Comparison of ENCODE assay signal across 16 cellular contexts in the genomic region with DNA sequence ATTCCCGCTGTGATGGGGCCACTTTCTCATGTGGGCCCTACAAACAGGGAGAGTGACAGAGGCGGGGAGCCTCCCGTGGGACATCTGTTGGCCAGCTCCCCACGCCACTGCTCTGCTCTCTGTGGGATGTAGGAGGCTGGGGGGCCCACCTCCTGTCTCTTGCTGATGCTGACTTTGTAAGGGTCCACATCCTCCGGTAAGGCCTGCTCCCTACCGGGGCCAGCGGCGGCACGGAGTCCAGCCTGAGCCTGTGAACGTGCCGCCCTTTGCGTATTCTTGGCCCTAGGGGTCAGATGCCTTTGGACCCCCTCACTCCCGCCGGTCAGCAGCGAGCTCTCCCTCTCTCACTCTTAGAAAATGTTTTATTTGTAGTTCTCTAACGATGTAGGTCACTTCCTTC.
DNase-seq lines count a peak whose midpoint lies in the region; ATAC-seq and TF ChIP-seq lines count a peak whose summit lies in the region.
"Had no signal": no experiment of that assay in that cellular context is flagged by ENCODE, and none has a peak within 500 bp of the region (broad histone marks: within the 10 kb centered on the region; RNA-seq: fewer than 3 reads in every experiment).

No MANE protein-coding gene starts in this region.

- POLR2A ChIA-PET in RWPE1 (lab: Yijun Ruan, JAX; ENCODE audit: low non-redundant PET): no interaction called here

- H3K4me1 Mint-ChIP-seq in natural killer cell treated with Interleukin-12 subunit alpha and Interleukin-12 subunit beta and Interleukin-15 and Interleukin-18, amount 100 ng/mL, for 72 hours (ENCODE audit: low read depth in 2 of 2): no peaks in the 10 kb centered on the region
- no peaks in the 10 kb centered on the region for H3K4me1 Mint-ChIP-seq in natural killer cell
- H3K4me1 Mint-ChIP-seq in glutamatergic neuron (ENCODE audit: low read depth, unreplicated experiment): peaks cover 5% of the 10 kb centered on the region

- H3K27me3 Mint-ChIP-seq in natural killer cell treated with Interleukin-12 subunit alpha and Interleukin-12 subunit beta and Interleukin-15 and Interleukin-18, amount 100 ng/mL, for 72 hours: peaks cover 0 to 3% of the 10 kb centered on the region in 2 donors
- H3K27me3 Mint-ChIP-seq in natural killer cell (ENCODE audit: low read depth in 2 of 2) (peaks cover 0 to 3% of the 10 kb centered on the region in 2 donors), glutamatergic neuron (ENCODE audit: unreplicated experiment) (no peaks in the 10 kb centered on the region)

- no peaks in the 10 kb centered on the region for H3K36me3 Mint-ChIP-seq in natural killer cell treated with Interleukin-12 subunit alpha and Interleukin-12 subunit beta and Interleukin-15 and Interleukin-18, amount 100 ng/mL, for 72 hours
- no peaks in the 10 kb centered on the region for H3K36me3 Mint-ChIP-seq in natural killer cell
- no peaks in the 10 kb centered on the region for H3K36me3 Mint-ChIP-seq in glutamatergic neuron (ENCODE audit: unreplicated experiment)
- H3K36me3 Mint-ChIP-seq: CD14-positive monocyte; CD8-positive, alpha-beta T cell had no signal

- H3K4me3 Mint-ChIP-seq in natural killer cell treated with Interleukin-12 subunit alpha and Interleukin-12 subunit beta and Interleukin-15 and Interleukin-18, amount 100 ng/mL, for 72 hours: no peak overlapping the region
- H3K4me3 Mint-ChIP-seq in natural killer cell (no peak overlapping the region), glutamatergic neuron (ENCODE audit: unreplicated experiment) (no peak overlapping the region)
- H3K4me3 Mint-ChIP-seq: CD14-positive monocyte; CD8-positive, alpha-beta T cell had no signal

- CTCF ChIA-PET in RWPE1 (lab: Yijun Ruan, JAX): interaction anchor here (0.8 kb wide), 1 partner anchor 132 kb away, joined by 4 read pairs; no protein-coding TSS in a partner anchor

- intact Hi-C loops in natural killer cell (cut with micrococcal nuclease): no loop called here

- no peak for DNase-seq in natural killer cell treated with Interleukin-12 subunit alpha and Interleukin-12 subunit beta and Interleukin-15 and Interleukin-18, amount 100 ng/mL, for 72 hours (ENCODE audit: low spot score)
- DNase-seq in natural killer cell (no peak), RWPE1 (ENCODE audit: low spot score) (no peak), mesenteric fat pad (ENCODE audit: low spot score) (peak; percentile 60), glutamatergic neuron (no peak)
- DNase-seq: CD8-positive, alpha-beta T cell; COR-L47; DMS153; DMS79 treated with DMSO at 0.1 percent for 48 hours; EL had no signal

- no peaks in the 10 kb centered on the region for H3K9me3 Mint-ChIP-seq in natural killer cell treated with Interleukin-12 subunit alpha and Interleukin-12 subunit beta and Interleukin-15 and Interleukin-18, amount 100 ng/mL, for 72 hours
- H3K9me3 Mint-ChIP-seq in natural killer cell (no peaks in the 10 kb centered on the region), glutamatergic neuron (ENCODE audit: unreplicated experiment) (peaks cover 4% of the 10 kb centered on the region)
- H3K9me3 Mint-ChIP-seq: CD14-positive monocyte; CD8-positive, alpha-beta T cell had no signal

- peak overlapping the region; percentile 1; the same call in 1 of the 2 replicates for H3K27ac ChIP-seq in RWPE1
- H3K27ac ChIP-seq: A549, HL-60 had no signal

- no peak overlapping the region for H3K27ac Mint-ChIP-seq in natural killer cell treated with Interleukin-12 subunit alpha and Interleukin-12 subunit beta and Interleukin-15 and Interleukin-18, amount 100 ng/mL, for 72 hours
- H3K27ac Mint-ChIP-seq in natural killer cell (no peak overlapping the region), glutamatergic neuron (ENCODE audit: unreplicated experiment) (no peak overlapping the region)
- H3K27ac Mint-ChIP-seq: CD14-positive monocyte; CD8-positive, alpha-beta T cell had no signal

- ATAC-seq in natural killer cell treated with Interleukin-12 subunit alpha and Interleukin-12 subunit beta and Interleukin-15 and Interleukin-18, amount 100 ng/mL, for 72 hours: peak; percentile 12 to 17
- ATAC-seq in natural killer cell (no peak), HG03196 (IDR thresholded peaks at IDR 0.05; ENCODE audit: unreplicated experiment) (no peak), GM21390 (IDR thresholded peaks at IDR 0.05; ENCODE audit: unreplicated experiment) (no peak)
- ATAC-seq: CD8-positive, alpha-beta T cell; K562 had no signal

- TF ChIP-seq CTCF in natural killer cell (IDR thresholded peaks at IDR 0.05) (no peak), RWPE1 (conservative IDR thresholded peaks at IDR 0.05; ENCODE audit: low read depth) (no peak), glutamatergic neuron (IDR thresholded peaks at IDR 0.05; ENCODE audit: partially characterized antibody, unreplicated experiment) (no peak)

Comparison
In these comparisons a context has a peak if more than half of its experiments do, and no peak if none do; other contexts are left out.
1. ATAC-seq: peak in natural killer cell treated with Interleukin-12 subunit alpha and Interleukin-12 subunit beta and Interleukin-15 and Interleukin-18, amount 100 ng/mL, for 72 hours (2 of 2); none in natural killer cell (0 of 3), HG03196 (single experiment) and GM21390 (single experiment).